In the genomic region with DNA sequence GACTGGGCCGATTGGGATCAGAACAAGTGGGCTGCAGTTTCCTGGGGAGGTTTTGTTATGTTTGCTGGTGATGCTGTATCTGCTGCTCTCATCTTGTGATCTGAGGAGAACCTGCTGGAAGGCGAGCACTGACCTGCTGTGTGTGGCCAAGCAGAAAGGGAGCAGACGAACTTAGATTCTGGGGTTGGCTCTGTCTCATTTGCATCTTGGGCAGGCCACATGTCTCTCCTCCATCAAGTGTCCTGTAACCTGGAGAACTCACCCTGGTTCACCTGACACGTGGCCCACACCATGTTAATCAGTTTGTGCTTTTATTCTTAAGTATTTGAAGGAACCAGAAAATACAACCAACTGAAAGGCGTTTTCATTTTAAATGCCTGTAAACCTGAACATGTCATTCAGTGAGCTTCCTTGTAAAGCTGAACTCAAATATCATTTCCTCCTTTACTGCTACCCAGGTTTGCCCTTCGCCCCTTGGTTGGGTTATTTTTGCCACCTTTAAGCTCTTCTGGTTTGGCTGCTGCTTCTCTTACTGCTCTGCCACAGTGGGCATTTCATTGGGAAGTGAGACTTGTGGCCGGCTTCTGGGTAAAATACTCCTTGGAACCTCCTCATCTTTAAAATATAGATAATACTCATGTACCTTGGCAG, we compare ENCODE assay signal across 11 cellular contexts. TPM values are rescaled to one million over a fixed set of nuclear protein-coding genes. Genes with fewer than 3 reads are reported as not detected.
DNase-seq lines count a peak whose midpoint lies in the region; ATAC-seq and TF ChIP-seq lines count a peak whose summit lies in the region.
"Had no signal": no experiment of that assay in that cellular context is flagged by ENCODE, and none has a peak within 500 bp of the region (broad histone marks: within the 10 kb centered on the region; RNA-seq: fewer than 3 reads in every experiment).

No MANE protein-coding gene starts in this region.

- H4K20me1 ChIP-seq in BLaER1 treated with 17β-estradiol and CSF1 and Interleukin-3, amounts not matched to agents 10 nM and 100 nM: peaks cover 29 to 93% (median 49%) of the 10 kb centered on the region in 11 experiments; a peak in 19 of 22 replicates

- peaks cover 46 to 58% (median 53%) of the 10 kb centered on the region in 10 experiments for H3K4me1 ChIP-seq in BLaER1 treated with 17β-estradiol and CSF1 and Interleukin-3, amounts not matched to agents 10 nM and 100 nM
- peaks cover 0 to 9% of the 10 kb centered on the region in 2 donors for H3K4me1 ChIP-seq in breast epithelium
- peaks cover 17 to 56% of the 10 kb centered on the region in 2 donors for H3K4me1 ChIP-seq in left lung

- peak overlapping the region; percentile 65 for H3K27ac Mint-ChIP-seq in chondrocyte (ENCODE audit: unreplicated experiment)
- no peak overlapping the region for H3K27ac Mint-ChIP-seq in activated naive CD4-positive, alpha-beta T cell treated with anti-CD3 and anti-CD28 coated beads for 36 hours

- H3K9me3 ChIP-seq in BLaER1 treated with 17β-estradiol and CSF1 and Interleukin-3, amounts not matched to agents 10 nM and 100 nM (replicated peaks in 1 of 11): peaks cover 0 to 8% (median 6%) of the 10 kb centered on the region in 11 experiments; a peak in 5 of 22 replicates
- H3K9me3 ChIP-seq in breast epithelium: no peaks in the 10 kb centered on the region
- H3K9me3 ChIP-seq in left lung: no peaks in the 10 kb centered on the region

- ATAC-seq in GM19395 (IDR thresholded peaks at IDR 0.05; ENCODE audit: unreplicated experiment): peak; percentile 83
- peak; percentile 89 for ATAC-seq in HG03095 (IDR thresholded peaks at IDR 0.05; ENCODE audit: unreplicated experiment)
- ATAC-seq in HG03097 (IDR thresholded peaks at IDR 0.05; ENCODE audit: low FRiP score, unreplicated experiment): no peak
- no peak for ATAC-seq in left lung

- TF ChIP-seq CTCF in chondrocyte (IDR thresholded peaks at IDR 0.05) (no peak), breast epithelium (IDR thresholded peaks at IDR 0.05) (no peak), left lung (IDR thresholded peaks at IDR 0.05) (no peak)

- no peaks in the 10 kb centered on the region for H3K36me3 Mint-ChIP-seq in chondrocyte (ENCODE audit: low read depth)
- peaks cover 7% of the 10 kb centered on the region for H3K36me3 Mint-ChIP-seq in activated naive CD4-positive, alpha-beta T cell treated with anti-CD3 and anti-CD28 coated beads for 36 hours (ENCODE audit: low read depth)

- H3K27me3 ChIP-seq in BLaER1 treated with 17β-estradiol and CSF1 and Interleukin-3, amounts not matched to agents 10 nM and 100 nM: no peaks in the 10 kb centered on the region
- H3K27me3 ChIP-seq in breast epithelium (no peaks in the 10 kb centered on the region), left lung (no peaks in the 10 kb centered on the region)

- H3K27ac ChIP-seq in BLaER1 treated with 17β-estradiol and CSF1 and Interleukin-3, amounts not matched to agents 10 nM and 100 nM: peak overlapping the region in 2 of 11 experiments; percentile 4 to 26; a peak in 1 of 22 replicates
- H3K27ac ChIP-seq in breast epithelium (no peak overlapping the region), left lung (no peak overlapping the region)

- intact Hi-C loops in breast epithelium (cut with DNase I; ENCODE audit: low total_unique reads): no loop called here
- intact Hi-C loops in activated naive CD4-positive, alpha-beta T cell treated with anti-CD3 and anti-CD28 coated beads for 36 hours (cut with micrococcal nuclease): no loop called here
- intact Hi-C loops in left lung (cut with DNase I): no loop called here

- TF ChIP-seq POLR2A in breast epithelium (IDR thresholded peaks at IDR 0.05): no peak

- H3K36me3 ChIP-seq in BLaER1 treated with 17β-estradiol and CSF1 and Interleukin-3, amounts not matched to agents 10 nM and 100 nM: peaks cover 0 to 20% (median 8%) of the 10 kb centered on the region in 11 experiments; a peak in 10 of 22 replicates
- H3K36me3 ChIP-seq in breast epithelium (no peaks in the 10 kb centered on the region), left lung (no peaks in the 10 kb centered on the region)

- no peaks in the 10 kb centered on the region for H3K27me3 Mint-ChIP-seq in chondrocyte (ENCODE audit: low read depth)
- H3K27me3 Mint-ChIP-seq in activated naive CD4-positive, alpha-beta T cell treated with anti-CD3 and anti-CD28 coated beads for 36 hours (ENCODE audit: low read depth): no peaks in the 10 kb centered on the region

- H3K9me3 Mint-ChIP-seq in chondrocyte (ENCODE audit: low read depth): peaks cover 3% of the 10 kb centered on the region
- no peaks in the 10 kb centered on the region for H3K9me3 Mint-ChIP-seq in activated naive CD4-positive, alpha-beta T cell treated with anti-CD3 and anti-CD28 coated beads for 36 hours

- H3K4me1 Mint-ChIP-seq in chondrocyte (ENCODE audit: low read depth): peaks cover 85% of the 10 kb centered on the region
- peaks cover 9% of the 10 kb centered on the region for H3K4me1 Mint-ChIP-seq in activated naive CD4-positive, alpha-beta T cell treated with anti-CD3 and anti-CD28 coated beads for 36 hours (ENCODE audit: low read depth)

- DNase-seq in chondrocyte (ENCODE audit: low spot score) (no peak), breast epithelium (ENCODE audit: low spot score in 2 of 2) (no peak), left lung (no peak)
- DNase-seq in activated naive CD4-positive, alpha-beta T cell treated with anti-CD3 and anti-CD28 coated beads for 36 hours: no peak
- DNase-seq: central memory CD4-positive, alpha-beta T cell; Kasumi-1; stimulated activated naive CD4-positive, alpha-beta T cell treated with Interleukin-2 at 50 U/mL for 16 hours had no signal

- no peak overlapping the region for H3K9ac ChIP-seq in BLaER1 treated with 17β-estradiol and CSF1 and Interleukin-3, amounts not matched to agents 10 nM and 100 nM

- CTCF ChIA-PET in activated naive CD4-positive, alpha-beta T cell treated with anti-CD3 and anti-CD28 coated beads for 36 hours (lab: Charles Lee): no interaction called here

- H3K4me3 Mint-ChIP-seq in chondrocyte (ENCODE audit: unreplicated experiment): no peak overlapping the region
- H3K4me3 Mint-ChIP-seq in activated naive CD4-positive, alpha-beta T cell treated with anti-CD3 and anti-CD28 coated beads for 36 hours: no peak overlapping the region

- H3K4me3 ChIP-seq in BLaER1 treated with 17β-estradiol and CSF1 and Interleukin-3, amounts not matched to agents 10 nM and 100 nM: no peak overlapping the region
- no peak overlapping the region for H3K4me3 ChIP-seq in breast epithelium
- H3K4me3 ChIP-seq in left lung: no peak overlapping the region

- peak overlapping the region; percentile 25 to 65 (median 44); a peak in 21 of 22 replicates for H3K4me2 ChIP-seq in BLaER1 treated with 17β-estradiol and CSF1 and Interleukin-3, amounts not matched to agents 10 nM and 100 nM

RNA-seq across cellular contexts. Expression of a gene that starts 33.5 kb away (rescaled TPM):
- total RNA-seq in chondrocyte (38.1 to 53.7 TPM (median 51.2 TPM) in 3 replicates), breast epithelium (10 to 100 TPM; 29.0 to 53.7 (median 40.6) TPM), left lung (10 to 100 TPM; 40.9 to 50.3 TPM)
- total RNA-seq in activated naive CD4-positive, alpha-beta T cell treated with anti-CD3 and anti-CD28 coated beads for 36 hours: 10 to 100 TPM; 18.3 to 19.1 TPM

Comparison
In these comparisons a context has a peak if more than half of its experiments do, and no peak if none do; other contexts are left out.
1. ATAC-seq: peak in GM19395 (single experiment) and HG03095 (single experiment); none in HG03097 (single experiment) and left lung (single experiment).